In genomic region chr2:82837588-82838304, GRCh38 we compare ENCODE assay signal across 12 cellular contexts.
DNase-seq lines count a peak whose midpoint lies in the region; ATAC-seq lines count a peak whose summit lies in the region.
"Had no signal": no experiment of that assay in that cellular context is flagged by ENCODE, and none has a peak within 500 bp of the region (broad histone marks: within the 10 kb centered on the region; RNA-seq: fewer than 3 reads in every experiment).

No MANE protein-coding gene starts in this region.

- intact Hi-C loops in left colon (cut with DNase I, micrococcal nuclease), result no loop called here

- DNase-seq in ACHN (peak; percentile 96), HT1080 (ENCODE audit: low read depth) (peak; percentile 91), SKM-1 treated with dmso at 0.1 percent for 144 hours (lab: John Stamatoyannopoulos, UW; ENCODE audit: unreplicated experiment) (peak; percentile 99), fibroblast of peridontal ligament (ENCODE audit: extremely low read depth) (peak; percentile 18), left colon (no peak)
- DNase-seq in activated CD8-positive, alpha-beta memory T cell treated with anti-CD3 and anti-CD28 coated beads, Interleukin-2, amount 50 U/mL, for 4 hours, result no peak
- DNase-seq: activated T-cell treated with anti-CD3 and anti-CD28 coated beads for 4 hours, heart left ventricle, NCI-H446 treated with DMSO at 0.1 percent for 48 hours had no signal

- in situ Hi-C loops in ACHN (cut with HindIII; ENCODE audit: low pct_ligation_motif_present, low pct_unique_long_range_greater_than_20kb, low sequenced_read_pairs), result no loop called here

- ATAC-seq in HG02610 (IDR thresholded peaks at IDR 0.05; ENCODE audit: unreplicated experiment), result no peak
- no peak for ATAC-seq in left colon
- no peak for ATAC-seq in HG03521 (IDR thresholded peaks at IDR 0.05; ENCODE audit: unreplicated experiment)
- ATAC-seq: heart left ventricle, sciatic nerve had no signal

Comparison
In these comparisons a context has a peak if more than half of its experiments do, and no peak if none do; other contexts are left out.
1. DNase-seq: peak in ACHN (single experiment), HT1080 (single experiment), SKM-1 treated with dmso at 0.1 percent for 144 hours (single experiment) and fibroblast of peridontal ligament (single experiment); none in left colon (0 of 2) and activated CD8-positive, alpha-beta memory T cell treated with anti-CD3 and anti-CD28 coated beads, Interleukin-2, amount 50 U/mL, for 4 hours (single experiment).